ENCODE assay signal across 2 cellular contexts in genomic region chr1:45381243-45381642, GRCh38.
TF ChIP-seq lines count a peak whose summit lies in the region.

No MANE protein-coding gene starts in this region.

TF ChIP-seq in HEK293, 187 proteins besides CTCF, POLR2A, EP300 and RAD21 (continued from another document):
- TF ChIP-seq ZNF580 (tag by site-specific recombination; IDR thresholded peaks at IDR 0.05) = no peak
TF ChIP-seq in HEK293: peak in this region for 1.

TF ChIP-seq in H1, 55 proteins besides CTCF, POLR2A, EP300 and RAD21 (continued from another document):
- no peak for TF ChIP-seq ATF2 (IDR thresholded peaks at IDR 0.05; ENCODE audit: low read length)
- no peak for TF ChIP-seq SIX5 (IDR thresholded peaks at IDR 0.05; ENCODE audit: low read depth, low read length)
- no peak for TF ChIP-seq E2F6 (IDR thresholded peaks at IDR 0.05)
- TF ChIP-seq SP2 (IDR thresholded peaks at IDR 0.05; ENCODE audit: low read length) = no peak
- TF ChIP-seq JUN (IDR thresholded peaks at IDR 0.05; ENCODE audit: low read depth, low read length) = no peak
- no peak for TF ChIP-seq TAF7 (optimal IDR thresholded peaks at IDR 0.05; ENCODE audit: borderline replicate concordance, low read depth, low read length)
- TF ChIP-seq NRF1 (IDR thresholded peaks at IDR 0.05; ENCODE audit: low read depth, low read length) = no peak
- TF ChIP-seq RFX5 (IDR thresholded peaks at IDR 0.05; ENCODE audit: borderline replicate concordance, low read depth, low read length) = no peak
- TF ChIP-seq BACH1 (IDR thresholded peaks at IDR 0.05; ENCODE audit: low read length) = no peak
- TF ChIP-seq TEAD4 (IDR thresholded peaks at IDR 0.05; ENCODE audit: low read depth, low read length) = no peak
